Comparison of ENCODE assay signal across 1 cellular context in the genomic region with DNA sequence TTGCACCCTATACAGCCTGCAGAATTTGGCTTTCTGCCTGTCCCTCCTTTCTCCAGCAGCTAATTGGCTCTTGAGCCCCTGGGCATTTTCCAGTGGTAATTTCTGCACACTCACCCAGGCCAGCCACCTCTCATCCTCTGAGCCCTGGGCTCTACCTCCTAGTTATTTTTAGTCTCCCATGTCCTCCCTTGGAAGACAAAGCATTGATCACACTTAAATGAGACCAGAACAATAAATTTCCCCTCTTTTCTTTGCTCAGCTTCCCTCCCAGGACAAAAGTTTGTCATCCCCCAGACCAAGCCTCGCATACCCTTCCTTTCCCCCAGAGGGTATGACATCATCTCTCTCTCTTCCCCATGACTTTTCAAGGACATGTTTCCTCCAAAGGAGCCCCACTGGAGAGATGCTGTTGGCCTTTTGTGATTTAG.
TF ChIP-seq lines count a peak whose summit lies in the region.

No MANE protein-coding gene starts in this region.

TF ChIP-seq in K562, 482 proteins besides CTCF, POLR2A, EP300 and RAD21:
- TF ChIP-seq ARHGAP35 (IDR thresholded peaks at IDR 0.05; ENCODE audit: partially characterized antibody) (no peak), ATF7 (IDR thresholded peaks at IDR 0.05) (peak; percentile 62; the same call in 1 of the 2 replicates)
- TF ChIP-seq, protein P1, sequence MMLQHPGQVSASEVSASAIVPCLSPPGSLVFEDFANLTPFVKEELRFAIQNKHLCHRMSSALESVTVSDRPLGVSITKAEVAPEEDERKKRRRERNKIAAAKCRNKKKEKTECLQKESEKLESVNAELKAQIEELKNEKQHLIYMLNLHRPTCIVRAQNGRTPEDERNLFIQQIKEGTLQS (IDR thresholded peaks at IDR 0.05): peak; percentile 84
- TF ChIP-seq, protein P1 (CRISPR knock-in tag; conservative IDR thresholded peaks at IDR 0.05): no peak
